1 cellular context compared by ENCODE assay signal in genomic region chr14:54556535-54556934, GRCh38.
TF ChIP-seq lines count a peak whose summit lies in the region.

No MANE protein-coding gene starts in this region.

TF ChIP-seq in HepG2, 621 proteins besides CTCF, POLR2A, EP300 and RAD21 (continued from another document and continues in another):
- TF ChIP-seq, protein P1, sequence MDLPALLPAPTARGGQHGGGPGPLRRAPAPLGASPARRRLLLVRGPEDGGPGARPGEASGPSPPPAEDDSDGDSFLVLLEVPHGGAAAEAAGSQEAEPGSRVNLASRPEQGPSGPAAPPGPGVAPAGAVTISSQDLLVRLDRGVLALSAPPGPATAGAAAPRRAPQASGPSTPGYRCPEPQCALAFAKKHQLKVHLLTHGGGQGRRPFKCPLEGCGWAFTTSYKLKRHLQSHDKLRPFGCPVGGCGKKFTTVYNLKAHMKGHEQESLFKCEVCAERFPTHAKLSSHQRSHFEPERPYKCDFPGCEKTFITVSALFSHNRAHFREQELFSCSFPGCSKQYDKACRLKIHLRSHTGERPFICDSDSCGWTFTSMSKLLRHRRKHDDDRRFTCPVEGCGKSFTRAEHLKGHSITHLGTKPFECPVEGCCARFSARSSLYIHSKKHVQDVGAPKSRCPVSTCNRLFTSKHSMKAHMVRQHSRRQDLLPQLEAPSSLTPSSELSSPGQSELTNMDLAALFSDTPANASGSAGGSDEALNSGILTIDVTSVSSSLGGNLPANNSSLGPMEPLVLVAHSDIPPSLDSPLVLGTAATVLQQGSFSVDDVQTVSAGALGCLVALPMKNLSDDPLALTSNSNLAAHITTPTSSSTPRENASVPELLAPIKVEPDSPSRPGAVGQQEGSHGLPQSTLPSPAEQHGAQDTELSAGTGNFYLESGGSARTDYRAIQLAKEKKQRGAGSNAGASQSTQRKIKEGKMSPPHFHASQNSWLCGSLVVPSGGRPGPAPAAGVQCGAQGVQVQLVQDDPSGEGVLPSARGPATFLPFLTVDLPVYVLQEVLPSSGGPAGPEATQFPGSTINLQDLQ (CRISPR knock-in tag; IDR thresholded peaks at IDR 0.05): no peak
- TF ChIP-seq ZNF550 (CRISPR knock-in tag; IDR thresholded peaks at IDR 0.05; ENCODE audit: borderline replicate concordance) (no peak), TAF1 (CRISPR knock-in tag; IDR thresholded peaks at IDR 0.05) (no peak), TRIM22 (IDR thresholded peaks at IDR 0.05) (no peak), ZNF160 (CRISPR knock-in tag; IDR thresholded peaks at IDR 0.05) (no peak), MEF2D (CRISPR knock-in tag; IDR thresholded peaks at IDR 0.05) (no peak), ZNF605 (CRISPR knock-in tag; IDR thresholded peaks at IDR 0.05) (0 out of 2 replicates have a peak, but pooled peaks have one; percentile 22), CREM (IDR thresholded peaks at IDR 0.05) (no peak), CREM (CRISPR knock-in tag; IDR thresholded peaks at IDR 0.05) (no peak), KMT2B (CRISPR knock-in tag; IDR thresholded peaks at IDR 0.05) (0 out of 2 replicates have a peak, but pooled peaks have one; percentile 29), ERF (CRISPR knock-in tag; IDR thresholded peaks at IDR 0.05) (no peak), TAF15 (IDR thresholded peaks at IDR 0.05; ENCODE audit: low read depth, low read length, poor library complexity, severe bottlenecking) (no peak), ZNF562 (CRISPR knock-in tag; IDR thresholded peaks at IDR 0.05; ENCODE audit: borderline replicate concordance) (no peak), ZNF12 (CRISPR knock-in tag; IDR thresholded peaks at IDR 0.05) (peak; percentile 57; the same call in 1 of the 2 replicates), ZFP90 (CRISPR knock-in tag; IDR thresholded peaks at IDR 0.05; ENCODE audit: borderline replicate concordance) (no peak), NR2F6 (IDR thresholded peaks at IDR 0.05) (no peak), NR2F6 (CRISPR knock-in tag; IDR thresholded peaks at IDR 0.05) (peak; percentile 55; the same call in 1 of the 2 replicates), DPF2 (CRISPR knock-in tag; IDR thresholded peaks at IDR 0.05; ENCODE audit: borderline replicate concordance, low read depth) (no peak), ZNF570 (CRISPR knock-in tag; IDR thresholded peaks at IDR 0.05; ENCODE audit: borderline replicate concordance) (no peak), ZZZ3 (CRISPR knock-in tag; IDR thresholded peaks at IDR 0.05; ENCODE audit: borderline replicate concordance) (no peak), CBX1 (IDR thresholded peaks at IDR 0.05; ENCODE audit: low read depth) (no peak), MTA3 (CRISPR knock-in tag; IDR thresholded peaks at IDR 0.05) (no peak), GTF2F1 (IDR thresholded peaks at IDR 0.05; ENCODE audit: low read length) (no peak), REPIN1 (CRISPR knock-in tag; IDR thresholded peaks at IDR 0.05; ENCODE audit: borderline replicate concordance, low read depth) (peak; percentile 57; the same call in 1 of the 2 replicates), MAFF (IDR thresholded peaks at IDR 0.05; ENCODE audit: low read depth, low read length) (no peak), U2AF2 (IDR thresholded peaks at IDR 0.05; ENCODE audit: low read depth, low read length) (no peak), NR2F2 (IDR thresholded peaks at IDR 0.05; ENCODE audit: borderline replicate concordance, low read depth) (no peak), MZF1 (CRISPR knock-in tag; IDR thresholded peaks at IDR 0.05; ENCODE audit: borderline replicate concordance) (no peak), HMG20A (CRISPR knock-in tag; IDR thresholded peaks at IDR 0.05; ENCODE audit: borderline replicate concordance) (peak; percentile 49), PITX1 (CRISPR knock-in tag; IDR thresholded peaks at IDR 0.05) (no peak), PCBP1 (IDR thresholded peaks at IDR 0.05; ENCODE audit: borderline replicate concordance, low read depth, low read length) (no peak), SMC3 (IDR thresholded peaks at IDR 0.05; ENCODE audit: low read length) (peak; percentile 22; the same call in 1 of the 2 replicates), ZNF414 (CRISPR knock-in tag; IDR thresholded peaks at IDR 0.05) (no peak), NFKB2 (CRISPR knock-in tag; IDR thresholded peaks at IDR 0.05; ENCODE audit: borderline replicate concordance) (0 out of 2 replicates have a peak, but pooled peaks have one; percentile 34), GLI4 (CRISPR knock-in tag; IDR thresholded peaks at IDR 0.05; ENCODE audit: borderline replicate concordance) (no peak), FUBP1 (CRISPR knock-in tag; IDR thresholded peaks at IDR 0.05; ENCODE audit: borderline replicate concordance) (no peak), HNRNPLL (IDR thresholded peaks at IDR 0.05; ENCODE audit: low read depth, low read length, poor library complexity, severe bottlenecking) (no peak), CENPX (CRISPR knock-in tag; IDR thresholded peaks at IDR 0.05) (no peak), SRSF1 (optimal IDR thresholded peaks at IDR 0.05; ENCODE audit: low read depth, low read length) (no peak), ZNF460 (CRISPR knock-in tag; IDR thresholded peaks at IDR 0.05; ENCODE audit: borderline replicate concordance) (no peak), RORA (CRISPR knock-in tag; IDR thresholded peaks at IDR 0.05) (no peak), TFAP4 (IDR thresholded peaks at IDR 0.05; ENCODE audit: borderline replicate concordance, low read depth) (0 out of 2 replicates have a peak, but pooled peaks have one; percentile 10), SMARCC2 (IDR thresholded peaks at IDR 0.05) (no peak), E2F1 (CRISPR knock-in tag; IDR thresholded peaks at IDR 0.05) (no peak), HINFP (CRISPR knock-in tag; IDR thresholded peaks at IDR 0.05; ENCODE audit: low read depth) (no peak), ZC3H13 (CRISPR knock-in tag; IDR thresholded peaks at IDR 0.05) (no peak), TEAD2 (CRISPR knock-in tag; IDR thresholded peaks at IDR 0.05) (no peak), NFE2L1 (CRISPR knock-in tag; IDR thresholded peaks at IDR 0.05; ENCODE audit: borderline replicate concordance) (no peak), SATB2 (CRISPR knock-in tag; IDR thresholded peaks at IDR 0.05) (no peak), ZNF101 (CRISPR knock-in tag; IDR thresholded peaks at IDR 0.05; ENCODE audit: borderline replicate concordance, low read depth) (no peak)
- TF ChIP-seq, protein P2, sequence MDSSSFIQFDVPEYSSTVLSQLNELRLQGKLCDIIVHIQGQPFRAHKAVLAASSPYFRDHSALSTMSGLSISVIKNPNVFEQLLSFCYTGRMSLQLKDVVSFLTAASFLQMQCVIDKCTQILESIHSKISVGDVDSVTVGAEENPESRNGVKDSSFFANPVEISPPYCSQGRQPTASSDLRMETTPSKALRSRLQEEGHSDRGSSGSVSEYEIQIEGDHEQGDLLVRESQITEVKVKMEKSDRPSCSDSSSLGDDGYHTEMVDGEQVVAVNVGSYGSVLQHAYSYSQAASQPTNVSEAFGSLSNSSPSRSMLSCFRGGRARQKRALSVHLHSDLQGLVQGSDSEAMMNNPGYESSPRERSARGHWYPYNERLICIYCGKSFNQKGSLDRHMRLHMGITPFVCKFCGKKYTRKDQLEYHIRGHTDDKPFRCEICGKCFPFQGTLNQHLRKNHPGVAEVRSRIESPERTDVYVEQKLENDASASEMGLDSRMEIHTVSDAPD (CRISPR knock-in tag; IDR thresholded peaks at IDR 0.05): no peak
- TF ChIP-seq, protein P3, sequence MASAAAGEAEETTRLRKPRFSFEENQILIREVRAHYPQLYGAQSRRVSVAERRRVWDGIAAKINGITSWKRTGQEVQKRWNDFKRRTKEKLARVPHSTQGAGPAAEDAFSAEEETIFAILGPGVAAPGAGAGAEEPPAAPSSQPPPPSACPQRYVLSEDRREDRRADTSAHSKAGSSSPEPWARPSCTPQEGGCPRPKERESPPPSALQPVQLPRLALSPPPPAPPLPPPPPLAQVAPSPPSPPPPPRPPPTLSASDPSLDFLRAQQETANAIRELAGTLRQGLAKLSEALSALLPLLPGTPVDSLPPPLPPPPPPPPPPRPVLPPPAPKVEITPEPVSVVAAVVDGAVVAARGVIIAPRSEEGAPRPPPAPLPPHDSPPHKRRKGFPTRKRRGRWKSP (CRISPR knock-in tag; IDR thresholded peaks at IDR 0.05): no peak
- TF ChIP-seq, protein P4, sequence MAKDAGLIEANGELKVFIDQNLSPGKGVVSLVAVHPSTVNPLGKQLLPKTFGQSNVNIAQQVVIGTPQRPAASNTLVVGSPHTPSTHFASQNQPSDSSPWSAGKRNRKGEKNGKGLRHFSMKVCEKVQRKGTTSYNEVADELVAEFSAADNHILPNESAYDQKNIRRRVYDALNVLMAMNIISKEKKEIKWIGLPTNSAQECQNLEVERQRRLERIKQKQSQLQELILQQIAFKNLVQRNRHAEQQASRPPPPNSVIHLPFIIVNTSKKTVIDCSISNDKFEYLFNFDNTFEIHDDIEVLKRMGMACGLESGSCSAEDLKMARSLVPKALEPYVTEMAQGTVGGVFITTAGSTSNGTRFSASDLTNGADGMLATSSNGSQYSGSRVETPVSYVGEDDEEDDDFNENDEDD (CRISPR knock-in tag; IDR thresholded peaks at IDR 0.05; ENCODE audit: borderline replicate concordance): 0 out of 2 replicates have a peak, but pooled peaks have one; percentile 14
- TF ChIP-seq, protein P5, sequence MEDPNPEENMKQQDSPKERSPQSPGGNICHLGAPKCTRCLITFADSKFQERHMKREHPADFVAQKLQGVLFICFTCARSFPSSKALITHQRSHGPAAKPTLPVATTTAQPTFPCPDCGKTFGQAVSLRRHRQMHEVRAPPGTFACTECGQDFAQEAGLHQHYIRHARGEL (CRISPR knock-in tag; IDR thresholded peaks at IDR 0.05): no peak
- TF ChIP-seq, protein P6, sequence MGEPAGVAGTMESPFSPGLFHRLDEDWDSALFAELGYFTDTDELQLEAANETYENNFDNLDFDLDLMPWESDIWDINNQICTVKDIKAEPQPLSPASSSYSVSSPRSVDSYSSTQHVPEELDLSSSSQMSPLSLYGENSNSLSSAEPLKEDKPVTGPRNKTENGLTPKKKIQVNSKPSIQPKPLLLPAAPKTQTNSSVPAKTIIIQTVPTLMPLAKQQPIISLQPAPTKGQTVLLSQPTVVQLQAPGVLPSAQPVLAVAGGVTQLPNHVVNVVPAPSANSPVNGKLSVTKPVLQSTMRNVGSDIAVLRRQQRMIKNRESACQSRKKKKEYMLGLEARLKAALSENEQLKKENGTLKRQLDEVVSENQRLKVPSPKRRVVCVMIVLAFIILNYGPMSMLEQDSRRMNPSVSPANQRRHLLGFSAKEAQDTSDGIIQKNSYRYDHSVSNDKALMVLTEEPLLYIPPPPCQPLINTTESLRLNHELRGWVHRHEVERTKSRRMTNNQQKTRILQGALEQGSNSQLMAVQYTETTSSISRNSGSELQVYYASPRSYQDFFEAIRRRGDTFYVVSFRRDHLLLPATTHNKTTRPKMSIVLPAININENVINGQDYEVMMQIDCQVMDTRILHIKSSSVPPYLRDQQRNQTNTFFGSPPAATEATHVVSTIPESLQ (CRISPR knock-in tag; conservative IDR thresholded peaks at IDR 0.05): no peak
